In genomic region chr15:50162988-50163718, GRCh38 we compare ENCODE assay signal across 18 cellular contexts.
DNase-seq lines count a peak whose midpoint lies in the region; ATAC-seq and FAIRE-seq lines count a peak whose summit lies in the region.
"Had no signal": no experiment of that assay in that cellular context is flagged by ENCODE, and none has a peak within 500 bp of the region (broad histone marks: within the 10 kb centered on the region; RNA-seq: fewer than 3 reads in every experiment).

No MANE protein-coding gene starts in this region.

- H3K9me3 Mint-ChIP-seq in stimulated activated effector memory CD8-positive, alpha-beta T cell treated with anti-CD3 and anti-CD28 coated beads, Interleukin-12 subunit alpha, Interleukin-12 subunit beta, amount 100 ng/mL, for 72 hours, result no peaks in the 10 kb centered on the region

- DNase-seq in DMS53 (lab: John Stamatoyannopoulos, UW) (peak; percentile 17), DMS53 treated with DMSO at 0.1 percent for 48 hours (lab: John Stamatoyannopoulos, UW; ENCODE audit: unreplicated experiment) (no peak), RCC 7860 (ENCODE audit: low spot score) (peak; percentile 90), glomerular visceral epithelial cell (ENCODE audit: extremely low spot score) (peak; percentile 30), AG08396 (ENCODE audit: low spot score) (no peak), NCI-H1436 (lab: John Stamatoyannopoulos, UW) (no peak), NCI-H748 treated with DMSO at 0.1 percent for 48 hours (lab: John Stamatoyannopoulos, UW) (no peak)
- no peak for DNase-seq in stimulated activated effector memory CD8-positive, alpha-beta T cell treated with anti-CD3 and anti-CD28 coated beads, Interleukin-12 subunit alpha, Interleukin-12 subunit beta, amount 100 ng/mL, for 72 hours (ENCODE audit: low spot score in 2 of 2)
- DNase-seq: activated CD4-positive, CD25-positive, alpha-beta regulatory T cell; activated effector memory CD4-positive, alpha-beta T cell treated with Interleukin-2 at 50 U/mL for 16 hours; DND-41; foreskin melanocyte; naive thymus-derived CD8-positive, alpha-beta T cell; NCI-H187 treated with DMSO at 0.1 percent for 48 hours; NCI-H510A; SHP77 treated with DMSO at 0.1 percent for 48 hours; stimulated activated CD4-positive, alpha-beta T cell treated with anti-CD3 and anti-CD28 coated beads, Interleukin-12 subunit alpha, Interleukin-12 subunit beta, amount 100 ng/mL, for 4 hours; tibial artery had no signal

- no peak overlapping the region for H3K4me3 Mint-ChIP-seq in stimulated activated effector memory CD8-positive, alpha-beta T cell treated with anti-CD3 and anti-CD28 coated beads, Interleukin-12 subunit alpha, Interleukin-12 subunit beta, amount 100 ng/mL, for 72 hours
- H3K4me3 Mint-ChIP-seq: naive thymus-derived CD8-positive, alpha-beta T cell had no signal

- H3K36me3 Mint-ChIP-seq in stimulated activated effector memory CD8-positive, alpha-beta T cell treated with anti-CD3 and anti-CD28 coated beads, Interleukin-12 subunit alpha, Interleukin-12 subunit beta, amount 100 ng/mL, for 72 hours, result no peaks in the 10 kb centered on the region

- peaks cover 18% of the 10 kb centered on the region for H3K4me1 Mint-ChIP-seq in stimulated activated effector memory CD8-positive, alpha-beta T cell treated with anti-CD3 and anti-CD28 coated beads, Interleukin-12 subunit alpha, Interleukin-12 subunit beta, amount 100 ng/mL, for 72 hours

- peak; percentile 95 for ATAC-seq in stimulated activated effector memory CD8-positive, alpha-beta T cell treated with anti-CD3 and anti-CD28 coated beads, Interleukin-12 subunit alpha, Interleukin-12 subunit beta, amount 100 ng/mL, for 72 hours
- ATAC-seq: naive thymus-derived CD8-positive, alpha-beta T cell had no signal

- no peak overlapping the region for H3K27ac Mint-ChIP-seq in stimulated activated effector memory CD8-positive, alpha-beta T cell treated with anti-CD3 and anti-CD28 coated beads, Interleukin-12 subunit alpha, Interleukin-12 subunit beta, amount 100 ng/mL, for 72 hours
- H3K27ac Mint-ChIP-seq: naive thymus-derived CD8-positive, alpha-beta T cell had no signal

- peak; percentile 55 for FAIRE-seq in RCC 7860 (lab: Jason Lieb, UNC)

Comparison
In these comparisons a context has a peak if more than half of its experiments do, and no peak if none do; other contexts are left out.
1. DNase-seq: peak in DMS53 (single experiment), RCC 7860 (single experiment) and glomerular visceral epithelial cell (single experiment); none in DMS53 treated with DMSO at 0.1 percent for 48 hours (single experiment), stimulated activated effector memory CD8-positive, alpha-beta T cell treated with anti-CD3 and anti-CD28 coated beads, Interleukin-12 subunit alpha, Interleukin-12 subunit beta, amount 100 ng/mL, for 72 hours (0 of 2), AG08396 (single experiment), NCI-H1436 (single experiment) and NCI-H748 treated with DMSO at 0.1 percent for 48 hours (single experiment).